Comparison of ENCODE assay signal across 15 cellular contexts in genomic region chr9:135752281-135753204, GRCh38. TPM values are rescaled to one million over a fixed set of nuclear protein-coding genes. Genes with fewer than 3 reads are reported as not detected.
DNase-seq lines count a peak whose midpoint lies in the region; ATAC-seq and TF ChIP-seq lines count a peak whose summit lies in the region.
"Had no signal": no experiment of that assay in that cellular context is flagged by ENCODE, and none has a peak within 500 bp of the region (broad histone marks: within the 10 kb centered on the region; RNA-seq: fewer than 3 reads in every experiment).

No MANE protein-coding gene starts in this region.

- POLR2A ChIA-PET in activated naive CD8-positive, alpha-beta T cell treated with anti-CD3 and anti-CD28 coated beads, Interleukin-2, amount 10 ng/mL, durations not matched to agents 7 days and 5 days (lab: Charles Lee): no interaction called here

- H3K4me3 ChIP-seq in NB4 (ENCODE audit: low read depth, low read length) (no peak overlapping the region), psoas muscle (no peak overlapping the region)
- H3K4me3 ChIP-seq: HAP-1 had no signal

- H3K27me3 Mint-ChIP-seq in activated naive CD8-positive, alpha-beta T cell treated with anti-CD3 and anti-CD28 coated beads, Interleukin-2, amount 10 ng/mL, durations not matched to agents 7 days and 5 days: no peaks in the 10 kb centered on the region
- no peaks in the 10 kb centered on the region for H3K27me3 Mint-ChIP-seq in activated naive CD8-positive, alpha-beta T cell treated with anti-CD3 and anti-CD28 coated beads for 36 hours
- peaks cover 3% of the 10 kb centered on the region for H3K27me3 Mint-ChIP-seq in endothelial cell (ENCODE audit: unreplicated experiment)

- no peak for ATAC-seq in activated naive CD8-positive, alpha-beta T cell treated with anti-CD3 and anti-CD28 coated beads, Interleukin-2, amount 10 ng/mL, durations not matched to agents 7 days and 5 days (ENCODE audit: low read depth)
- ATAC-seq in GM18909 (IDR thresholded peaks at IDR 0.05; ENCODE audit: poor library complexity, unreplicated experiment) (no peak), psoas muscle (no peak)

- no peak overlapping the region for H3K4me3 Mint-ChIP-seq in activated naive CD8-positive, alpha-beta T cell treated with anti-CD3 and anti-CD28 coated beads, Interleukin-2, amount 10 ng/mL, durations not matched to agents 7 days and 5 days
- H3K4me3 Mint-ChIP-seq in activated naive CD8-positive, alpha-beta T cell treated with anti-CD3 and anti-CD28 coated beads for 36 hours: no peak overlapping the region
- peak overlapping the region; percentile 15 for H3K4me3 Mint-ChIP-seq in endothelial cell (ENCODE audit: unreplicated experiment)
- H3K4me3 Mint-ChIP-seq: HFFc6 had no signal

- H3K4me1 ChIP-seq in psoas muscle: peaks cover 9% of the 10 kb centered on the region
- H3K4me1 ChIP-seq: HAP-1 had no signal

- no peak for TF ChIP-seq POLR2A in NB4 (IDR thresholded peaks at IDR 0.05; ENCODE audit: extremely low read depth, insufficient read length)

- H3K27ac Mint-ChIP-seq in activated naive CD8-positive, alpha-beta T cell treated with anti-CD3 and anti-CD28 coated beads, Interleukin-2, amount 10 ng/mL, durations not matched to agents 7 days and 5 days: peak overlapping the region; percentile 4
- no peak overlapping the region for H3K27ac Mint-ChIP-seq in activated naive CD8-positive, alpha-beta T cell treated with anti-CD3 and anti-CD28 coated beads for 36 hours
- H3K27ac Mint-ChIP-seq in endothelial cell (ENCODE audit: unreplicated experiment): no peak overlapping the region
- H3K27ac Mint-ChIP-seq: HFFc6 had no signal

- H3K27me3 ChIP-seq in psoas muscle (ENCODE audit: insufficient read depth in 3 of 3, low read length in 2 of 3): no peaks in the 10 kb centered on the region

- no peak overlapping the region for H3K27ac ChIP-seq in psoas muscle
- H3K27ac ChIP-seq: 22Rv1 had no signal

- no peaks in the 10 kb centered on the region for H3K36me3 Mint-ChIP-seq in activated naive CD8-positive, alpha-beta T cell treated with anti-CD3 and anti-CD28 coated beads, Interleukin-2, amount 10 ng/mL, durations not matched to agents 7 days and 5 days
- H3K36me3 Mint-ChIP-seq in activated naive CD8-positive, alpha-beta T cell treated with anti-CD3 and anti-CD28 coated beads for 36 hours: no peaks in the 10 kb centered on the region
- peaks cover 4% of the 10 kb centered on the region for H3K36me3 Mint-ChIP-seq in endothelial cell (ENCODE audit: low read depth, unreplicated experiment)

- H3K9me3 Mint-ChIP-seq in activated naive CD8-positive, alpha-beta T cell treated with anti-CD3 and anti-CD28 coated beads, Interleukin-2, amount 10 ng/mL, durations not matched to agents 7 days and 5 days: no peaks in the 10 kb centered on the region
- no peaks in the 10 kb centered on the region for H3K9me3 Mint-ChIP-seq in activated naive CD8-positive, alpha-beta T cell treated with anti-CD3 and anti-CD28 coated beads for 36 hours
- H3K9me3 Mint-ChIP-seq in endothelial cell (ENCODE audit: unreplicated experiment): no peaks in the 10 kb centered on the region

- H3K4me1 Mint-ChIP-seq in activated naive CD8-positive, alpha-beta T cell treated with anti-CD3 and anti-CD28 coated beads, Interleukin-2, amount 10 ng/mL, durations not matched to agents 7 days and 5 days: no peaks in the 10 kb centered on the region
- H3K4me1 Mint-ChIP-seq in activated naive CD8-positive, alpha-beta T cell treated with anti-CD3 and anti-CD28 coated beads for 36 hours: no peaks in the 10 kb centered on the region
- H3K4me1 Mint-ChIP-seq in endothelial cell (ENCODE audit: unreplicated experiment): no peaks in the 10 kb centered on the region

- H3K36me3 ChIP-seq in psoas muscle (ENCODE audit: insufficient read depth in 1 of 2, low read depth in 1 of 2): no peaks in the 10 kb centered on the region
- H3K36me3 ChIP-seq: HAP-1 had no signal

- no peaks in the 10 kb centered on the region for H3K9me3 ChIP-seq in psoas muscle
- H3K9me3 ChIP-seq: HAP-1 had no signal

- intact Hi-C loops in psoas muscle (cut with DNase I): no loop called here

- WGBS in psoas muscle, 3 donors: 94 to 97% (median 96%) methylated on average over 8 of the region's 8 CpGs

- TF ChIP-seq CTCF in NB4 (IDR thresholded peaks at IDR 0.05; ENCODE audit: low read depth, low read length) (no peak), endothelial cell (IDR thresholded peaks at IDR 0.05; ENCODE audit: unreplicated experiment) (no peak), psoas muscle (IDR thresholded peaks at IDR 0.05) (no peak)

- no peak for DNase-seq in activated naive CD8-positive, alpha-beta T cell treated with anti-CD3 and anti-CD28 coated beads, Interleukin-2, amount 10 ng/mL, durations not matched to agents 7 days and 5 days
- DNase-seq in activated naive CD8-positive, alpha-beta T cell treated with anti-CD3 and anti-CD28 coated beads for 36 hours: no peak
- DNase-seq in NB4 (ENCODE audit: low read depth) (peak; percentile 45), endothelial cell (ENCODE audit: low spot score) (no peak), cortex of kidney (lab: John Stamatoyannopoulos, UW) (no peak), psoas muscle (no peak)
- DNase-seq: DMS53, GOT3, HFFc6, KBM-7 had no signal

RNA-seq across cellular contexts. Expression of gene KCNT1, which starts 50.6 kb away (rescaled TPM):
- not detected for total RNA-seq in activated naive CD8-positive, alpha-beta T cell treated with anti-CD3 and anti-CD28 coated beads, Interleukin-2, amount 10 ng/mL, durations not matched to agents 7 days and 5 days
- total RNA-seq in activated naive CD8-positive, alpha-beta T cell treated with anti-CD3 and anti-CD28 coated beads for 36 hours: not detected
- total RNA-seq in endothelial cell (ENCODE audit: unreplicated experiment): not detected
- total RNA-seq in psoas muscle: 10 to 100 TPM; 10.3 to 15.0 (median 12.4) TPM
- 1 to 10 TPM; 1.1 to 3.1 (median 1.6) TPM for polyA plus RNA-seq in psoas muscle
- total RNA-seq: A673, HFFc6 had no signal
- polyA plus RNA-seq: BJ had no signal

RNA-seq across cellular contexts. Expression of gene SOHLH1, which starts 53.3 kb away (rescaled TPM):
- total RNA-seq in activated naive CD8-positive, alpha-beta T cell treated with anti-CD3 and anti-CD28 coated beads, Interleukin-2, amount 10 ng/mL, durations not matched to agents 7 days and 5 days: not detected
- total RNA-seq in activated naive CD8-positive, alpha-beta T cell treated with anti-CD3 and anti-CD28 coated beads for 36 hours: not detected
- total RNA-seq in endothelial cell (ENCODE audit: unreplicated experiment) (0.18 TPM), psoas muscle (not detected)
- polyA plus RNA-seq in psoas muscle: not detected
- total RNA-seq: A673, HFFc6 had no signal
- polyA plus RNA-seq: BJ had no signal

Comparison
In these comparisons a context has a peak if more than half of its experiments do, and no peak if none do; other contexts are left out.
1. RNA of gene KCNT1, which starts 50.6 kb away (total RNA-seq): 10.3 to 15.0 TPM in psoas muscle; not detected in activated naive CD8-positive, alpha-beta T cell treated with anti-CD3 and anti-CD28 coated beads, Interleukin-2, amount 10 ng/mL, durations not matched to agents 7 days and 5 days, not detected in activated naive CD8-positive, alpha-beta T cell treated with anti-CD3 and anti-CD28 coated beads for 36 hours and not detected in endothelial cell (single experiment); every median in the first group is over 10 times any median in the second.